1 cellular context compared by ENCODE assay signal in the genomic region with DNA sequence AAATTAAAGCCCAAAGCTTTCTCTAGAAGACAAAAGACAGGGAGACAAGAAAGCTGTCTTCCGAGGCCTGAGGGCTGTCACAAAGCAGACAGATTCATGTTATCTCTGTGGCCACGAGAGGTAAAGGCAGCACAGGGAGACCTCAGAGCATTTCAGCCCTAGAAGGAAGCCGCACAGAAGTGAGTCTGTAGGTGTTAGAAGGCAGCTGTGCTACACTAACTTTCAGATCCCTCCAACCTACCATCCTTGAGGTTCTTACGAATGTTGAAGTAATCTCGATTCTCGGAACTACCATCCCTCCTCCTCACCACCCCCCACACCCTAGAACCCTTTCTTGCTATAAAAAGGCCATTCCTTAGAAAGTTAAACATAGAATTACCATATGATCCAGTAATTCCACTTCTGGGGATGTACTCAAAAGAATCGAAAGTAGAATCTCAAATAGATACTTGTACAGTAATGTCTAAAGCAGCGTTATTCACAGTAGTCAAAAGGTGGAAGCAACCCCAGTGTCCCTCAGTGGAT.
TF ChIP-seq lines count a peak whose summit lies in the region.

No MANE protein-coding gene starts in this region.

TF ChIP-seq in HepG2, 621 proteins besides CTCF, POLR2A, EP300 and RAD21 (continued from another document):
- no peak for TF ChIP-seq ZNF580 (CRISPR knock-in tag; IDR thresholded peaks at IDR 0.05; ENCODE audit: borderline replicate concordance, low read depth)
- no peak for TF ChIP-seq NR2F6 (IDR thresholded peaks at IDR 0.05)
- TF ChIP-seq NR2F6 (CRISPR knock-in tag; IDR thresholded peaks at IDR 0.05): no peak
- TF ChIP-seq ZNF33B (CRISPR knock-in tag; IDR thresholded peaks at IDR 0.05): no peak
- TF ChIP-seq ZNF747 (CRISPR knock-in tag; IDR thresholded peaks at IDR 0.05; ENCODE audit: borderline replicate concordance): no peak
- no peak for TF ChIP-seq NFATC3 (CRISPR knock-in tag; IDR thresholded peaks at IDR 0.05)
- TF ChIP-seq GATAD2A (CRISPR knock-in tag; IDR thresholded peaks at IDR 0.05): no peak
- TF ChIP-seq MTF1 (CRISPR knock-in tag; IDR thresholded peaks at IDR 0.05): no peak
- TF ChIP-seq ZMYM2 (CRISPR knock-in tag; IDR thresholded peaks at IDR 0.05): no peak
- TF ChIP-seq, protein P1, sequence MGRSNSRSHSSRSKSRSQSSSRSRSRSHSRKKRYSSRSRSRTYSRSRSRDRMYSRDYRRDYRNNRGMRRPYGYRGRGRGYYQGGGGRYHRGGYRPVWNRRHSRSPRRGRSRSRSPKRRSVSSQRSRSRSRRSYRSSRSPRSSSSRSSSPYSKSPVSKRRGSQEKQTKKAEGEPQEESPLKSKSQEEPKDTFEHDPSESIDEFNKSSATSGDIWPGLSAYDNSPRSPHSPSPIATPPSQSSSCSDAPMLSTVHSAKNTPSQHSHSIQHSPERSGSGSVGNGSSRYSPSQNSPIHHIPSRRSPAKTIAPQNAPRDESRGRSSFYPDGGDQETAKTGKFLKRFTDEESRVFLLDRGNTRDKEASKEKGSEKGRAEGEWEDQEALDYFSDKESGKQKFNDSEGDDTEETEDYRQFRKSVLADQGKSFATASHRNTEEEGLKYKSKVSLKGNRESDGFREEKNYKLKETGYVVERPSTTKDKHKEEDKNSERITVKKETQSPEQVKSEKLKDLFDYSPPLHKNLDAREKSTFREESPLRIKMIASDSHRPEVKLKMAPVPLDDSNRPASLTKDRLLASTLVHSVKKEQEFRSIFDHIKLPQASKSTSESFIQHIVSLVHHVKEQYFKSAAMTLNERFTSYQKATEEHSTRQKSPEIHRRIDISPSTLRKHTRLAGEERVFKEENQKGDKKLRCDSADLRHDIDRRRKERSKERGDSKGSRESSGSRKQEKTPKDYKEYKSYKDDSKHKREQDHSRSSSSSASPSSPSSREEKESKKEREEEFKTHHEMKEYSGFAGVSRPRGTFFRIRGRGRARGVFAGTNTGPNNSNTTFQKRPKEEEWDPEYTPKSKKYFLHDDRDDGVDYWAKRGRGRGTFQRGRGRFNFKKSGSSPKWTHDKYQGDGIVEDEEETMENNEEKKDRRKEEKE (IDR thresholded peaks at IDR 0.05): no peak
- TF ChIP-seq ZNF260 (CRISPR knock-in tag; IDR thresholded peaks at IDR 0.05; ENCODE audit: borderline replicate concordance, low read depth): no peak
- no peak for TF ChIP-seq ZNF138 (CRISPR knock-in tag; IDR thresholded peaks at IDR 0.05; ENCODE audit: low read depth)
- TF ChIP-seq ERF (CRISPR knock-in tag; IDR thresholded peaks at IDR 0.05): no peak
- no peak for TF ChIP-seq SRY (CRISPR knock-in tag; IDR thresholded peaks at IDR 0.05)
- no peak for TF ChIP-seq TBX3 (IDR thresholded peaks at IDR 0.05; ENCODE audit: borderline replicate concordance)
